1 cellular context compared by ENCODE assay signal in the genomic region with DNA sequence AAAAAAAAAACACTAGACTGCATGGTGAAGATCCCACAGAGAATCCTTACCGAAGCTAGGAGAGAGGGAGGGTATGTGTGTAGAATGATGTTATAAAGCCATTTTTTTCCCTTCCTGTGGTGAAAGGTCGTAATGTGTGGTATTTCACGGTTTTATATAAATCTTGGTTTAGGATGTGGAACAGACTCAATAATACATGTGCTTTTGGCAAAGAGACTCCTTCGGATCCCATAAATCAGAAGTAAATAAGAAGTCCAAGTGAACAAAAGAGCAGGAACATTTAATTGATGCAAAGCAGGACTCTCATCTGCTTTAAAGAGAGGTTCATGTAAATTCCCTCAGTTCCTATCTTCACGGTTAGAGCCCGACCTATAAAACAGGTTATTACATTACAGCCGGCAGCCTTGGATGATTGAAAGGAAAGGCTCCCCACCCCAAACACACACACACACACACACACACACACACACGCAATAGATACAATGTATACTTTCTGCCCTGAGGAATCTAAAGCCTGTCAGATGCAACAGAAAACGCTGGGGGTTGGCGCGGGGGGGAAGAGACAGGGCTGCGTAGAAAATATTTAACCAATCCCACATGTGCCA.
TF ChIP-seq lines count a peak whose summit lies in the region.

No MANE protein-coding gene starts in this region.

TF ChIP-seq in H1, 55 proteins besides CTCF, POLR2A, EP300 and RAD21:
- TF ChIP-seq HDAC2 (IDR thresholded peaks at IDR 0.05; ENCODE audit: borderline replicate concordance in 1 of 2, low read depth in 2 of 2, low read length in 2 of 2) = no peak
- no peak for TF ChIP-seq SIN3A (conservative IDR thresholded peaks at IDR 0.05 in 1 of 2, IDR thresholded peaks at IDR 0.05 in 1 of 2; ENCODE audit: low read depth in 1 of 2, low read length in 2 of 2)
- TF ChIP-seq TAF7 (optimal IDR thresholded peaks at IDR 0.05; ENCODE audit: borderline replicate concordance, low read depth, low read length) = no peak
- TF ChIP-seq, protein P1, sequence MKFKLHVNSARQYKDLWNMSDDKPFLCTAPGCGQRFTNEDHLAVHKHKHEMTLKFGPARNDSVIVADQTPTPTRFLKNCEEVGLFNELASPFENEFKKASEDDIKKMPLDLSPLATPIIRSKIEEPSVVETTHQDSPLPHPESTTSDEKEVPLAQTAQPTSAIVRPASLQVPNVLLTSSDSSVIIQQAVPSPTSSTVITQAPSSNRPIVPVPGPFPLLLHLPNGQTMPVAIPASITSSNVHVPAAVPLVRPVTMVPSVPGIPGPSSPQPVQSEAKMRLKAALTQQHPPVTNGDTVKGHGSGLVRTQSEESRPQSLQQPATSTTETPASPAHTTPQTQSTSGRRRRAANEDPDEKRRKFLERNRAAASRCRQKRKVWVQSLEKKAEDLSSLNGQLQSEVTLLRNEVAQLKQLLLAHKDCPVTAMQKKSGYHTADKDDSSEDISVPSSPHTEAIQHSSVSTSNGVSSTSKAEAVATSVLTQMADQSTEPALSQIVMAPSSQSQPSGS (IDR thresholded peaks at IDR 0.05; ENCODE audit: low read length) = no peak
- no peak for TF ChIP-seq CTBP2 (IDR thresholded peaks at IDR 0.05; ENCODE audit: borderline replicate concordance, insufficient read depth, insufficient read length, low read length)
- no peak for TF ChIP-seq YY1 (IDR thresholded peaks at IDR 0.05; ENCODE audit: low read depth, low read length)
- TF ChIP-seq SIRT6 (IDR thresholded peaks at IDR 0.05; ENCODE audit: low read length) = no peak
- no peak for TF ChIP-seq KDM5A (IDR thresholded peaks at IDR 0.05; ENCODE audit: low read length)
- TF ChIP-seq SP1 (IDR thresholded peaks at IDR 0.05; ENCODE audit: low read depth, low read length) = no peak
- TF ChIP-seq CBX8 (IDR thresholded peaks at IDR 0.05; ENCODE audit: borderline replicate concordance, low read depth, low read length) = peak; percentile 76; the same call in 1 of the 2 replicates
- peak; percentile 16 for TF ChIP-seq EZH2 (IDR thresholded peaks at IDR 0.05; ENCODE audit: low read depth, low read length, severe bottlenecking)
